In genomic region chr9:76438841-76439588, GRCh38 we compare ENCODE assay signal across 10 cellular contexts.
DNase-seq lines count a peak whose midpoint lies in the region; ATAC-seq, FAIRE-seq and TF ChIP-seq lines count a peak whose summit lies in the region.
"Had no signal": no experiment of that assay in that cellular context is flagged by ENCODE, and none has a peak within 500 bp of the region (broad histone marks: within the 10 kb centered on the region; RNA-seq: fewer than 3 reads in every experiment).

No MANE protein-coding gene starts in this region.

- no peak for DNase-seq in GM18507 (ENCODE audit: extremely low spot score, insufficient read length, low read depth)
- no peak for DNase-seq in islet precursor cell
- DNase-seq in WERI-Rb-1: no peak
- DNase-seq in SHP77 treated with DMSO at 0.1 percent for 48 hours (lab: John Stamatoyannopoulos, UW): no peak
- DNase-seq in T-helper 9 cell: no peak
- DNase-seq: RPMI8226 had no signal

- H3K36me3 ChIP-seq in WERI-Rb-1: no peaks in the 10 kb centered on the region
- H3K36me3 ChIP-seq: cardiac muscle cell had no signal

- peaks cover 13% of the 10 kb centered on the region for H3K4me1 Mint-ChIP-seq in T-helper 1 cell treated with Interleukin-12 subunit alpha and Interleukin-12 subunit beta and Interleukin-4 antibody, amounts not matched to agents 30 μg/mL and 1 μg/mL, for 36 hours (ENCODE audit: low read depth)

- no peaks in the 10 kb centered on the region for H3K9me3 Mint-ChIP-seq in T-helper 1 cell treated with Interleukin-12 subunit alpha and Interleukin-12 subunit beta and Interleukin-4 antibody, amounts not matched to agents 30 μg/mL and 1 μg/mL, for 36 hours

- H3K4me3 ChIP-seq in WERI-Rb-1 (ENCODE audit: low read depth, low read length): no peak overlapping the region
- H3K4me3 ChIP-seq: cardiac muscle cell had no signal

- H3K36me3 Mint-ChIP-seq in T-helper 1 cell treated with Interleukin-12 subunit alpha and Interleukin-12 subunit beta and Interleukin-4 antibody, amounts not matched to agents 30 μg/mL and 1 μg/mL, for 36 hours (ENCODE audit: low read depth): peaks cover 2% of the 10 kb centered on the region

- TF ChIP-seq CTCF in WERI-Rb-1 (IDR thresholded peaks at IDR 0.05; ENCODE audit: low read depth, low read length): no peak

- ATAC-seq in GM19397 (IDR thresholded peaks at IDR 0.05; ENCODE audit: unreplicated experiment): peak; percentile 55
- peak; percentile 67 for ATAC-seq in HG02938 (IDR thresholded peaks at IDR 0.05; ENCODE audit: unreplicated experiment)

- H3K27ac ChIP-seq in WERI-Rb-1: no peak overlapping the region
- H3K27ac ChIP-seq: cardiac muscle cell had no signal

- peak; percentile 85 for FAIRE-seq in GM18507 (lab: Jason Lieb, UNC)

- no peak overlapping the region for H3K4me3 Mint-ChIP-seq in T-helper 1 cell treated with Interleukin-12 subunit alpha and Interleukin-12 subunit beta and Interleukin-4 antibody, amounts not matched to agents 30 μg/mL and 1 μg/mL, for 36 hours

- no peaks in the 10 kb centered on the region for H3K27me3 ChIP-seq in WERI-Rb-1 (ENCODE audit: insufficient read depth, low read depth, severe bottlenecking)
- H3K27me3 ChIP-seq: cardiac muscle cell had no signal

- peaks cover 6% of the 10 kb centered on the region for H3K9me3 ChIP-seq in WERI-Rb-1 (ENCODE audit: severe bottlenecking)

- H3K27me3 Mint-ChIP-seq in T-helper 1 cell treated with Interleukin-12 subunit alpha and Interleukin-12 subunit beta and Interleukin-4 antibody, amounts not matched to agents 30 μg/mL and 1 μg/mL, for 36 hours (ENCODE audit: low read depth): no peaks in the 10 kb centered on the region

- peak overlapping the region; percentile 10 for H3K27ac Mint-ChIP-seq in T-helper 1 cell treated with Interleukin-12 subunit alpha and Interleukin-12 subunit beta and Interleukin-4 antibody, amounts not matched to agents 30 μg/mL and 1 μg/mL, for 36 hours
